In genomic region chr10:123331438-123331837, GRCh38 we compare ENCODE assay signal across 18 cellular contexts.
A peak's percentile ranks its signal among the peaks of the same experiment; 100 is the strongest.
DNase-seq lines count a peak whose midpoint lies in the region; ATAC-seq and FAIRE-seq lines count a peak whose summit lies in the region.
"Had no signal": no experiment of that assay in that cellular context is flagged by ENCODE, and none has a peak within 500 bp of the region (broad histone marks: within the 10 kb centered on the region; RNA-seq: fewer than 3 reads in every experiment).

No MANE protein-coding gene starts in this region.

- peak overlapping the region; percentile 60 for H3K27ac ChIP-seq in substantia nigra (ENCODE audit: low read depth, low read length, poor library complexity, severe bottlenecking)
- H3K27ac ChIP-seq: neutrophil, SK-N-MC, vagina had no signal

- no peak for ATAC-seq in HG03097 (IDR thresholded peaks at IDR 0.05; ENCODE audit: low FRiP score, unreplicated experiment)
- ATAC-seq: activated CD8-positive, alpha-beta T cell treated with anti-CD3 and anti-CD28 coated beads, Interleukin-2, amount 10 ng/mL, durations not matched to agents 7 days and 5 days had no signal

- DNase-seq in NCI-H2107 treated with DMSO at 0.1 percent for 48 hours (lab: John Stamatoyannopoulos, UW; ENCODE audit: unreplicated experiment) (peak; percentile 5), NCI-H2107 (lab: John Stamatoyannopoulos, UW) (no peak), RKO (ENCODE audit: low spot score) (peak; percentile 15), globus pallidus (ENCODE audit: low spot score) (peak; percentile 75), substantia nigra (lab: John Stamatoyannopoulos, UW) (peak in 5 of 49 donors; percentile 6 to 24 (median 14)), T-helper 2 cell (no peak), GM19239 (ENCODE audit: insufficient read length, low spot score) (no peak)
- DNase-seq: activated CD8-positive, alpha-beta T cell treated with anti-CD3 and anti-CD28 coated beads, Interleukin-2, amount 10 ng/mL, durations not matched to agents 7 days and 5 days; KBM-7; NCI-H187 treated with DMSO at 0.1 percent for 48 hours; small intestine; stimulated activated naive CD4-positive, alpha-beta T cell treated with Interleukin-2 at 50 U/mL for 16 hours had no signal

- FAIRE-seq in GM19239 (lab: Jason Lieb, UNC) = no peak
- FAIRE-seq: GM18507, H1, small intestine had no signal

Comparison
In these comparisons a context has a peak if more than half of its experiments do, and no peak if none do; other contexts are left out.
1. DNase-seq: peak in NCI-H2107 treated with DMSO at 0.1 percent for 48 hours (single experiment), RKO (single experiment) and globus pallidus (single experiment); none in NCI-H2107 (single experiment), T-helper 2 cell (0 of 5) and GM19239 (single experiment).